ENCODE assay signal across 1 cellular context in genomic region chr3:63992461-63993209, GRCh38.
TF ChIP-seq lines count a peak whose summit lies in the region.

No MANE protein-coding gene starts in this region.

TF ChIP-seq in GM23338, 12 proteins besides CTCF, POLR2A, EP300 and RAD21:
- TF ChIP-seq POLR2AphosphoS5 (IDR thresholded peaks at IDR 0.05; ENCODE audit: low read depth) (no peak), CREB1 (CRISPR knock-in tag; IDR thresholded peaks at IDR 0.05; ENCODE audit: low read depth) (no peak), EZH2 (IDR thresholded peaks at IDR 0.05; ENCODE audit: low read depth, unreplicated experiment) (no peak), ZNF331 (CRISPR knock-in tag; IDR thresholded peaks at IDR 0.05; ENCODE audit: low read depth) (no peak), ZNF114 (CRISPR knock-in tag; IDR thresholded peaks at IDR 0.05) (no peak), ZNF462 (CRISPR knock-in tag; IDR thresholded peaks at IDR 0.05) (no peak), EZH2phosphoT487 (IDR thresholded peaks at IDR 0.05; ENCODE audit: unreplicated experiment) (no peak), JUNB (IDR thresholded peaks at IDR 0.05; ENCODE audit: unreplicated experiment) (no peak), REST (IDR thresholded peaks at IDR 0.05; ENCODE audit: unreplicated experiment) (no peak), STAT1 (IDR thresholded peaks at IDR 0.05; ENCODE audit: unreplicated experiment) (no peak)
- TF ChIP-seq, protein P1, sequence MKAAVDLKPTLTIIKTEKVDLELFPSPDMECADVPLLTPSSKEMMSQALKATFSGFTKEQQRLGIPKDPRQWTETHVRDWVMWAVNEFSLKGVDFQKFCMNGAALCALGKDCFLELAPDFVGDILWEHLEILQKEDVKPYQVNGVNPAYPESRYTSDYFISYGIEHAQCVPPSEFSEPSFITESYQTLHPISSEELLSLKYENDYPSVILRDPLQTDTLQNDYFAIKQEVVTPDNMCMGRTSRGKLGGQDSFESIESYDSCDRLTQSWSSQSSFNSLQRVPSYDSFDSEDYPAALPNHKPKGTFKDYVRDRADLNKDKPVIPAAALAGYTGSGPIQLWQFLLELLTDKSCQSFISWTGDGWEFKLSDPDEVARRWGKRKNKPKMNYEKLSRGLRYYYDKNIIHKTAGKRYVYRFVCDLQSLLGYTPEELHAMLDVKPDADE (IDR thresholded peaks at IDR 0.05): no peak
